8 cellular contexts compared by ENCODE assay signal in the genomic region with DNA sequence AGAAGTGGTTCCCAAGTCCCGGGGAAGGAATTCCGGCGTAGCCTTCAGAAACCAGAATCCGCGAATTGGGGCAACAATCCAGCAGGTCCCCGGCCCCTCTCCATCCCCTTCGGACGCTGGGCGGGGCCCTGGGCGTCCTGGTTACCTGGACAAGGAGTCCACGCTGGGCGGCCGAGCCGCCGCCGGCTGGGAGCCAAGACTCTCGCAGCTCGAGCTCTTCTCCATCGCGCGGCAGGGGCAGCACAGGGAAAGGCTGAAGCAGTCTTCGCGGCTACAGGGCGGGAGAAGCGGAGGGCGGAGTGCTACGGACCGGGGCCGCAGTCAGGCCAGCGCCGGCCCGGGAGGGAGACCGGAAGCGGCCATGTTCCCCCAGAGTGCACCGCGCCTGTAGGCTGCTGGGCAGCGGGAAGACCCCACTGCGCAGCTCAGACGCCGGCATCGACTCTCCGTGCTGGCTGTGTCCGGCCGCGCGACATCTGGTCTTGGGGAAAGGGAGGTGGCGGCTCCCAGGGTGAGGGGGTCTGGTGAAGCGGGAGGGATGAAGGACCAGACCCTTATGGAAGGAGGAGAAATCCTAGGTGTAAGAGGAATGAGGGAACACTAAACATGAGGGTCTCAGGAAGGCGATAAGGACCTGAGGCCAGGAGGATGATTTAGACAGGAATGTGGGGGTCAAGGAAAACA.
A peak's percentile ranks its signal among the peaks of the same experiment; 100 is the strongest.
DNase-seq lines count a peak whose midpoint lies in the region; ATAC-seq lines count a peak whose summit lies in the region.

Gene MTMR2 (minus strand): TSS at position 378 of the 684 bp plus-strand sequence. CDS start 153 bp downstream, at position 225.

- H3K4me1 ChIP-seq in ACC112 (ENCODE audit: control insufficient read depth, insufficient read depth, low read length, unreplicated experiment): peaks cover 25% of the 10 kb centered on the region

- H3K27ac ChIP-seq in ACC112 (ENCODE audit: low read depth, low read length): peak within 1 kb of the TSS; percentile 83
- peak within 1 kb of the TSS; percentile 99 for H3K27ac ChIP-seq in cingulate gyrus (ENCODE audit: low read depth, low read length)

- no peaks in the 10 kb centered on the region for H3K27me3 ChIP-seq in ACC112 (ENCODE audit: insufficient read depth, low read length)

- H2AFZ ChIP-seq in ACC112 (ENCODE audit: low read length, unreplicated experiment): peak within 1 kb of the TSS; percentile 93

- DNase-seq in NCI-H2227 (lab: John Stamatoyannopoulos, UW; ENCODE audit: unreplicated experiment) (peak; percentile 79), kidney tubule cell (ENCODE audit: low spot score) (peak; percentile 82)
- peak; percentile 27 to 47 for DNase-seq in activated CD4-positive, alpha-beta T cell treated with anti-CD3 and anti-CD28 coated beads for 24 hours (ENCODE audit: low read depth in 2 of 2)
- DNase-seq in stimulated activated CD4-positive, alpha-beta T cell treated with anti-CD3 and anti-CD28 coated beads, Interleukin-1b, Interleukin-23, amount 100 ng/mL, for 24 hours (ENCODE audit: low read depth in 4 of 4, low spot score in 1 of 4): peak; percentile 6 to 34 (median 32)

- peak; percentile 93 for ATAC-seq in GM18517 (IDR thresholded peaks at IDR 0.05; ENCODE audit: unreplicated experiment)
- ATAC-seq in HG03025 (IDR thresholded peaks at IDR 0.05; ENCODE audit: low FRiP score, unreplicated experiment): peak; percentile 99

- peaks cover 54% of the 10 kb centered on the region for H3K79me2 ChIP-seq in ACC112 (ENCODE audit: control insufficient read depth, insufficient read depth, low read length, unreplicated experiment)

- no peaks in the 10 kb centered on the region for H3K36me3 ChIP-seq in ACC112 (ENCODE audit: insufficient read depth, low read length)

- H3K4me3 ChIP-seq in ACC112 (ENCODE audit: low read depth, low read length): peak within 1 kb of the TSS; percentile 89

Comparison
In these comparisons a context has a peak if more than half of its experiments do, and no peak if none do; other contexts are left out.
1. Peak in every context shown above with its lines: DNase-seq, ATAC-seq, H3K4me3 ChIP-seq and H3K27ac ChIP-seq.